Comparison of ENCODE assay signal across 22 cellular contexts in the genomic region with DNA sequence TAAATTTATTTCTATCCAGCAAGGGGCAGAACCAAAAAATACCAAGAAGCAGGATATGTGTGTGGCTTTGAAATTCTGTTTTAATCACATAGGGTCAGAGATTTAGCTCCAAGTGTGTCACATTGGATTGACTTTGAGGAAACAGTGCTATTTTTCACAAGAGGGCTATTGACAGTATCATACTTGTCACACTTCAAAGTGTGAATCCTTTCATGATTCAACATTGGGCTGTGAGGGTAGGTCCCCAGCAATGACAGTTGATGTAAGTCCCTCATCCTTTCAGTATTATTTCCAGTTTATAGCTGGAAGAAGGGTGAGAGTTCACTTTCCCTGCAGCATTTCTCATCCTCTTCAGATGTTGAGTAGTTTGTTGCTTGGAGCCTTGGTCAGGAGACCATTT.
"Had no signal": no experiment of that assay in that cellular context is flagged by ENCODE, and none has a peak within 500 bp of the region (broad histone marks: within the 10 kb centered on the region; RNA-seq: fewer than 3 reads in every experiment).

No MANE protein-coding gene starts in this region.

- H3K27ac ChIP-seq: ascending aorta, colonic mucosa, neural progenitor cell, vagina had no signal

- H3K27me3 ChIP-seq: ascending aorta, colonic mucosa, heart right ventricle, neural progenitor cell, vagina had no signal

- H3K4me3 ChIP-seq: ascending aorta, colonic mucosa, heart right ventricle, neural progenitor cell, vagina had no signal

- ATAC-seq: heart right ventricle, left ventricle myocardium superior had no signal

- H3K27me3 Mint-ChIP-seq: activated CD4-positive, alpha-beta T cell treated with anti-CD3 and anti-CD28 coated beads, Interleukin-2, amount 10 ng/mL, durations not matched to agents 7 days and 5 days; central memory CD8-positive, alpha-beta T cell; progenitor cell of endocrine pancreas; stimulated activated naive CD8-positive, alpha-beta T cell treated with anti-CD3 and anti-CD28 coated beads, Interleukin-15, Interleukin-2, amounts not matched to agents 100 ng/mL and 50 ng/mL, for 24 hours had no signal

- H3K27ac Mint-ChIP-seq: activated CD4-positive, alpha-beta T cell treated with anti-CD3 and anti-CD28 coated beads, Interleukin-2, amount 10 ng/mL, durations not matched to agents 7 days and 5 days; neural progenitor cell; progenitor cell of endocrine pancreas; stimulated activated naive CD8-positive, alpha-beta T cell treated with anti-CD3 and anti-CD28 coated beads, Interleukin-15, Interleukin-2, amounts not matched to agents 100 ng/mL and 50 ng/mL, for 24 hours had no signal

- DNase-seq: activated CD4-positive, alpha-beta T cell treated with anti-CD3 and anti-CD28 coated beads, Interleukin-2, amount 10 ng/mL, durations not matched to agents 7 days and 5 days; activated CD4-positive, CD25-positive, alpha-beta regulatory T cell; activated CD8-positive, alpha-beta memory T cell treated with anti-CD3 and anti-CD28 coated beads for 24 hours; activated CD8-positive, alpha-beta memory T cell treated with anti-CD3 and anti-CD28 coated beads, Interleukin-2, amount 50 U/mL, for 48 hours; activated effector memory CD4-positive, alpha-beta T cell treated with Interleukin-2 at 50 U/mL for 16 hours; colonic mucosa; erythroblast; foreskin melanocyte; heart right ventricle; kidney glomerular epithelial cell; left ventricle myocardium superior; stimulated activated CD4-positive, alpha-beta T cell treated with anti-CD3 and anti-CD28 coated beads, Interleukin-12 subunit alpha, Interleukin-12 subunit beta, amount 100 ng/mL, for 4 hours; stimulated activated CD4-positive, alpha-beta T cell treated with anti-CD3 and anti-CD28 coated beads, Interleukin-1b, Interleukin-23, amount 100 ng/mL, for 48 hours; stimulated activated CD8-positive, alpha-beta memory T cell treated with anti-CD3 and anti-CD28 coated beads, Interleukin-4, amount 100 ng/mL, for 48 hours; T1000; trophoblast cell had no signal

- H3K4me3 Mint-ChIP-seq: activated CD4-positive, alpha-beta T cell treated with anti-CD3 and anti-CD28 coated beads, Interleukin-2, amount 10 ng/mL, durations not matched to agents 7 days and 5 days; central memory CD8-positive, alpha-beta T cell; neural progenitor cell; stimulated activated naive CD8-positive, alpha-beta T cell treated with anti-CD3 and anti-CD28 coated beads, Interleukin-15, Interleukin-2, amounts not matched to agents 100 ng/mL and 50 ng/mL, for 24 hours had no signal

- H3K9me3 Mint-ChIP-seq: activated CD4-positive, alpha-beta T cell treated with anti-CD3 and anti-CD28 coated beads, Interleukin-2, amount 10 ng/mL, durations not matched to agents 7 days and 5 days; central memory CD8-positive, alpha-beta T cell; neural progenitor cell; stimulated activated naive CD8-positive, alpha-beta T cell treated with anti-CD3 and anti-CD28 coated beads, Interleukin-15, Interleukin-2, amounts not matched to agents 100 ng/mL and 50 ng/mL, for 24 hours had no signal
